Comparison of ENCODE assay signal across 25 cellular contexts in the genomic region with DNA sequence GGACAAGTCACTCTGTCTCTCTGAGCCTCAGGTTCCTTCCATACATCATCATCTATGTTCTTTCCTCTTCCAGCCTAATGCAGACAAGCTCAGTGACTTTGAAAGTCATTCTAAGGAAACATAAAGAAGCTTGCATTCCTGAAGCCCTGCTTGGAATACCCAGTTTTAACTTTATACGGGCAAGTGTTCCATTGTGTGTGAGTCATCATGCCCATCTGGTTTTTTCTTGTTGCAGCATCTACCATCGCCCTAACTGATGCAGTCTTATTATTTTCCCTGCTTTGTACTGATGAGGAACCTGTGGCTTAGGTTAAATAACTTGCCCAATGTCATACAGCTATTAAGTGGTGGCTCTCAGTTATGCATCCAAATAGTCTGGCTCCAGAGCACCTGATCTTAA.
DNase-seq lines count a peak whose midpoint lies in the region; ATAC-seq, FAIRE-seq and TF ChIP-seq lines count a peak whose summit lies in the region.
"Had no signal": no experiment of that assay in that cellular context is flagged by ENCODE, and none has a peak within 500 bp of the region (broad histone marks: within the 10 kb centered on the region; RNA-seq: fewer than 3 reads in every experiment).

No MANE protein-coding gene starts in this region.

- WGBS in trophoblast cell (ENCODE audit: extremely low coverage, insufficient coverage, insufficient read length): no CpG with 5 or more reads among the region's 2 CpGs

- H3K4me2 ChIP-seq in PC-3 (ENCODE audit: low read length) (no peak overlapping the region), astrocyte (ENCODE audit: low read length) (no peak overlapping the region), trophoblast cell (ENCODE audit: low read length) (no peak overlapping the region)
- H3K4me2 ChIP-seq: A549, BLaER1 had no signal

- intact Hi-C loops in PC-3 (cut with micrococcal nuclease): no loop called here
- intact Hi-C loops in CD4-positive, alpha-beta T cell (cut with DNase I, micrococcal nuclease): no loop called here

- FAIRE-seq in astrocyte (lab: Jason Lieb, UNC): peak; percentile 39
- FAIRE-seq: A549, D721Med, G401.6, GM12878, GM12892, GM18507 had no signal

- peaks cover 5% of the 10 kb centered on the region for H3K4me1 Mint-ChIP-seq in astrocyte (ENCODE audit: low read depth, unreplicated experiment)
- H3K4me1 Mint-ChIP-seq in CD4-positive, alpha-beta T cell (ENCODE audit: low read depth): no peaks in the 10 kb centered on the region
- H3K4me1 Mint-ChIP-seq: CD14-positive monocyte; CD4-positive, CD25-positive, alpha-beta regulatory T cell had no signal

- H3K27me3 Mint-ChIP-seq in astrocyte (ENCODE audit: low read depth, unreplicated experiment): no peaks in the 10 kb centered on the region
- no peaks in the 10 kb centered on the region for H3K27me3 Mint-ChIP-seq in CD4-positive, alpha-beta T cell
- H3K27me3 Mint-ChIP-seq: CD4-positive, CD25-positive, alpha-beta regulatory T cell had no signal

- H3K27me3 ChIP-seq in PC-3 (ENCODE audit: low read length) (peaks cover 20% of the 10 kb centered on the region; the same call in 1 of the 2 replicates), astrocyte (ENCODE audit: insufficient read depth, low read length) (no peaks in the 10 kb centered on the region), foreskin keratinocyte (no peaks in the 10 kb centered on the region), trophoblast cell (ENCODE audit: insufficient read depth, low read length) (no peaks in the 10 kb centered on the region), SJCRH30 (no peaks in the 10 kb centered on the region), MG63 (no peaks in the 10 kb centered on the region)
- no peaks in the 10 kb centered on the region for H3K27me3 ChIP-seq in CD4-positive, alpha-beta T cell (ENCODE audit: control insufficient read depth, insufficient read depth, low read length)
- H3K27me3 ChIP-seq: BE2C had no signal

- H4K91ac ChIP-seq in trophoblast cell (ENCODE audit: low read depth, low read length): no peak overlapping the region

- H3K4ac ChIP-seq in trophoblast cell (ENCODE audit: low read depth, low read length): no peak overlapping the region

- no peak overlapping the region for H3K23ac ChIP-seq in trophoblast cell (ENCODE audit: low read length)

- H3K14ac ChIP-seq in trophoblast cell (ENCODE audit: low read length): no peak overlapping the region

- H3K79me2 ChIP-seq in PC-3 (ENCODE audit: low read length) (no peaks in the 10 kb centered on the region), astrocyte (ENCODE audit: insufficient read depth, low read length) (no peaks in the 10 kb centered on the region), trophoblast cell (ENCODE audit: control insufficient read depth, insufficient read depth, low read length, poor library complexity) (no peaks in the 10 kb centered on the region)

- no peak overlapping the region for H3K9ac ChIP-seq in PC-3 (ENCODE audit: low read length)
- no peak overlapping the region for H3K9ac ChIP-seq in astrocyte (ENCODE audit: low read length)
- H3K9ac ChIP-seq in trophoblast cell (ENCODE audit: low read length): no peak overlapping the region
- H3K9ac ChIP-seq: BLaER1 had no signal

- no peak overlapping the region for H2BK5ac ChIP-seq in trophoblast cell (ENCODE audit: low read depth, low read length, poor library complexity)

- no peaks in the 10 kb centered on the region for H3K79me1 ChIP-seq in trophoblast cell (ENCODE audit: low read length)

- POLR2A ChIA-PET in PC-3 (lab: Charles Lee; ENCODE audit: unreplicated experiment): no interaction called here
- POLR2A ChIA-PET in CD4-positive, alpha-beta T cell (lab: Charles Lee): no interaction called here

- H4K20me1 ChIP-seq in PC-3 (ENCODE audit: low read length): no peaks in the 10 kb centered on the region
- H4K20me1 ChIP-seq in astrocyte (ENCODE audit: insufficient read depth, low read length): no peaks in the 10 kb centered on the region
- H4K20me1 ChIP-seq: BLaER1 had no signal

- H3K27ac Mint-ChIP-seq in astrocyte (ENCODE audit: unreplicated experiment): no peak overlapping the region
- H3K27ac Mint-ChIP-seq in CD4-positive, alpha-beta T cell: no peak overlapping the region
- H3K27ac Mint-ChIP-seq: CD4-positive, CD25-positive, alpha-beta regulatory T cell; CD8-positive, alpha-beta T cell had no signal

- DNase-seq in PC-3 (peak; percentile 15), astrocyte (ENCODE audit: low read depth) (no peak), foreskin keratinocyte (peak in 1 of 2 donors; percentile 61), trophoblast cell (peak; percentile 30 to 74), SJCRH30 (no peak), RPMI8226 (no peak), MG63 (no peak)
- DNase-seq in CD4-positive, alpha-beta T cell: no peak
- DNase-seq: BE2C; C1 segment of cervical spinal cord; Caco-2; Calu3; CD4-positive, CD25-positive, alpha-beta regulatory T cell; CD8-positive, alpha-beta T cell; DMS79 treated with DMSO at 0.1 percent for 48 hours; GF-D8 had no signal

- H3K4me3 ChIP-seq in PC-3 (ENCODE audit: low read length) (no peak overlapping the region), astrocyte (ENCODE audit: insufficient read depth, low read depth, low read length) (no peak overlapping the region), trophoblast cell (ENCODE audit: low read depth, low read length) (no peak overlapping the region), SJCRH30 (no peak overlapping the region), MG63 (no peak overlapping the region)
- H3K4me3 ChIP-seq: A549, BLaER1, GM12878 had no signal

- no peak for TF ChIP-seq CTCF in PC-3 (conservative IDR thresholded peaks at IDR 0.05; ENCODE audit: low read depth, low read length)
- no peak for TF ChIP-seq CTCF in astrocyte (IDR thresholded peaks at IDR 0.05; ENCODE audit: insufficient read depth, low read depth, low read length)
- TF ChIP-seq CTCF in foreskin keratinocyte (conservative IDR thresholded peaks at IDR 0.05): no peak
- no peak for TF ChIP-seq CTCF in CD4-positive, alpha-beta T cell (IDR thresholded peaks at IDR 0.05)

- no peaks in the 10 kb centered on the region for H3K36me3 ChIP-seq in PC-3 (ENCODE audit: low read depth, low read length)
- H3K36me3 ChIP-seq in astrocyte (ENCODE audit: insufficient read depth, low read length): no peaks in the 10 kb centered on the region
- no peaks in the 10 kb centered on the region for H3K36me3 ChIP-seq in trophoblast cell (ENCODE audit: control insufficient read depth in 1 of 2, insufficient read depth in 2 of 2, low read length in 2 of 2)
- H3K36me3 ChIP-seq in SJCRH30: no peaks in the 10 kb centered on the region
- no peaks in the 10 kb centered on the region for H3K36me3 ChIP-seq in MG63
- H3K36me3 ChIP-seq: BE2C, BLaER1 had no signal

- H3K4me1 ChIP-seq in PC-3 (ENCODE audit: insufficient read depth, low read length): no peaks in the 10 kb centered on the region
- H3K4me1 ChIP-seq in astrocyte (ENCODE audit: insufficient read depth, low read length): no peaks in the 10 kb centered on the region
- peaks cover 5% of the 10 kb centered on the region for H3K4me1 ChIP-seq in foreskin keratinocyte
- H3K4me1 ChIP-seq in trophoblast cell (ENCODE audit: control insufficient read depth in 1 of 2, insufficient read depth in 2 of 2, low read length in 2 of 2): no peaks in the 10 kb centered on the region
- H3K4me1 ChIP-seq in SJCRH30: no peaks in the 10 kb centered on the region
- H3K4me1 ChIP-seq: A549, BE2C, BLaER1, Caco-2 had no signal

- no peak for ATAC-seq in PC-3
- ATAC-seq in foreskin keratinocyte: peak; percentile 72
- no peak for ATAC-seq in CD4-positive, alpha-beta T cell (ENCODE audit: poor library complexity)
- ATAC-seq: A549; CD8-positive, alpha-beta T cell; GM12878 had no signal

- no peaks in the 10 kb centered on the region for H3K36me3 Mint-ChIP-seq in astrocyte (ENCODE audit: low read depth, unreplicated experiment)
- H3K36me3 Mint-ChIP-seq in CD4-positive, alpha-beta T cell (ENCODE audit: low read depth): no peaks in the 10 kb centered on the region
- H3K36me3 Mint-ChIP-seq: CD14-positive monocyte; CD4-positive, CD25-positive, alpha-beta regulatory T cell; CD8-positive, alpha-beta T cell had no signal

- no peak overlapping the region for H2BK120ac ChIP-seq in trophoblast cell (ENCODE audit: insufficient read depth, low read length, poor library complexity)

- no peaks in the 10 kb centered on the region for H3K9me3 ChIP-seq in PC-3 (ENCODE audit: low read length)
- no peaks in the 10 kb centered on the region for H3K9me3 ChIP-seq in astrocyte (ENCODE audit: insufficient read depth, low read depth, low read length)
- H3K9me3 ChIP-seq in trophoblast cell (ENCODE audit: insufficient read depth, low read depth, low read length): no peaks in the 10 kb centered on the region
- no peaks in the 10 kb centered on the region for H3K9me3 ChIP-seq in SJCRH30 (replicated peaks)
- no peaks in the 10 kb centered on the region for H3K9me3 ChIP-seq in CD4-positive, alpha-beta T cell (ENCODE audit: control insufficient read depth, low read length)
- no peaks in the 10 kb centered on the region for H3K9me3 ChIP-seq in MG63
- H3K9me3 ChIP-seq: A549, BE2C, BLaER1, Caco-2 had no signal

- H3K9me3 Mint-ChIP-seq in astrocyte (ENCODE audit: unreplicated experiment): no peaks in the 10 kb centered on the region
- no peaks in the 10 kb centered on the region for H3K9me3 Mint-ChIP-seq in CD4-positive, alpha-beta T cell
- H3K9me3 Mint-ChIP-seq: CD14-positive monocyte; CD4-positive, CD25-positive, alpha-beta regulatory T cell; CD8-positive, alpha-beta T cell had no signal

- no peak overlapping the region for H2AK5ac ChIP-seq in trophoblast cell (ENCODE audit: low read length)

- no peak overlapping the region for H4K12ac ChIP-seq in trophoblast cell (ENCODE audit: low read depth, low read length)

- H3K18ac ChIP-seq in trophoblast cell (ENCODE audit: low read length): no peak overlapping the region

- no peak overlapping the region for H4K8ac ChIP-seq in trophoblast cell (ENCODE audit: low read depth, low read length)

- no peaks in the 10 kb centered on the region for H3K9me2 ChIP-seq in PC-3 (replicated peaks; ENCODE audit: low read length)

- H3K27ac ChIP-seq in PC-3 (ENCODE audit: low read length): no peak overlapping the region
- no peak overlapping the region for H3K27ac ChIP-seq in astrocyte (ENCODE audit: low read depth, low read length)
- H3K27ac ChIP-seq in foreskin keratinocyte: no peak overlapping the region
- no peak overlapping the region for H3K27ac ChIP-seq in trophoblast cell (ENCODE audit: low read depth, low read length)
- no peak overlapping the region for H3K27ac ChIP-seq in SJCRH30
- H3K27ac ChIP-seq in CD4-positive, alpha-beta T cell (ENCODE audit: low read depth, low read length): no peak overlapping the region
- H3K27ac ChIP-seq: 22Rv1, A549, BLaER1 had no signal

- no peak overlapping the region for H2AFZ ChIP-seq in PC-3 (ENCODE audit: low read length)
- no peak overlapping the region for H2AFZ ChIP-seq in astrocyte (ENCODE audit: low read depth, low read length)
- no peak overlapping the region for H2AFZ ChIP-seq in trophoblast cell (ENCODE audit: insufficient read depth, low read length, poor library complexity)

- H3F3A ChIP-seq in PC-3 (ENCODE audit: low read length, unreplicated experiment): no peaks in the 10 kb centered on the region

- H3K4me3 Mint-ChIP-seq in astrocyte (ENCODE audit: unreplicated experiment): no peak overlapping the region
- H3K4me3 Mint-ChIP-seq in CD4-positive, alpha-beta T cell: no peak overlapping the region
- H3K4me3 Mint-ChIP-seq: CD14-positive monocyte; CD4-positive, CD25-positive, alpha-beta regulatory T cell; CD8-positive, alpha-beta T cell had no signal

- no TSS peak for BruUV-seq in PC-3 (replicated peaks; lab: Mats Ljungman, UMichigan)

- H2BK12ac ChIP-seq in trophoblast cell (ENCODE audit: low read length): no peak overlapping the region

- CTCF ChIA-PET in PC-3 (lab: Charles Lee): no interaction called here
- CTCF ChIA-PET in CD4-positive, alpha-beta T cell (lab: Charles Lee): no interaction called here

Comparison
In these comparisons a context has a peak if more than half of its experiments do, and no peak if none do; other contexts are left out.
1. DNase-seq: peak in PC-3 (single experiment) and trophoblast cell (2 of 2); none in astrocyte (single experiment), SJCRH30 (0 of 2), RPMI8226 (single experiment), CD4-positive, alpha-beta T cell (0 of 10) and MG63 (single experiment).